In the genomic region with DNA sequence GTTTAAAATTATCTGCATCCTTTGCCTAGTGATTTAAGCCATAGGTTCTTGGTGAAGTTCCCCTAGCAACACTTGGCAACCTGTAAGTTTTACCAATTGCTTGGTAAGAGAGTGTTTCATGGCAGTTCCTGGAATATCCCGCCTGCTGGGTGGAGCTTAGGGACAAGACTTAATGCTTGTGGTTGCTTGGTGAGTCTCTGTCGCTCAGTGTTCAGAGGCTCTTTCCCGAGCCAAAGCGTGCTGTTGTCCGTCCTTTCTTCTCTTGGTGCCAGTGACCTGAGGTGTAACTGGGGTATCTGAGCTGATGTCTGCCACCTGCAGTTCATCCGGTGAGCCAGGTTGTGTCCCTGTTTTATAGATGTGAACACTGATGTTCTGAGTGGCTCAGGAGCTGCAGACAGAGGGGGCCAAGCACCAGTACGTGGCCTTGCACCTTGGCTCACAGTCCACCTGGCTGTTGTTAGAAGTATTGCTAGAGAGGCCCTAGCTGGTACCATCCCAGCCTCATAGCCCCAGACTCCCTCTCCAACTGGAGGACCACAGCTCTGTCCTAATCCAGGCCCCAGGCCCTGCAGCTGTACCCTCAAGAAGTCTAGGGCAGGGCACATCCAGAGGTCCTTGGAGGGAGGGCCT, we compare ENCODE assay signal across 10 cellular contexts. TPM values are rescaled to one million over a fixed set of nuclear protein-coding genes. Genes with fewer than 3 reads are reported as not detected.
DNase-seq lines count a peak whose midpoint lies in the region; ATAC-seq and TF ChIP-seq lines count a peak whose summit lies in the region.
"Had no signal": no experiment of that assay in that cellular context is flagged by ENCODE, and none has a peak within 500 bp of the region (broad histone marks: within the 10 kb centered on the region; RNA-seq: fewer than 3 reads in every experiment).

No MANE protein-coding gene starts in this region.

- peak; percentile 60 for DNase-seq in AG08395 (ENCODE audit: low spot score)
- DNase-seq in iPS DF 6.9 (ENCODE audit: low read depth, low spot score), result peak; percentile 48
- no peak for DNase-seq in CD14-positive monocyte (ENCODE audit: low spot score)
- DNase-seq in COR-L47 (lab: John Stamatoyannopoulos, UW), result no peak
- DNase-seq: left ventricle myocardium inferior had no signal

- no peaks in the 10 kb centered on the region for H3K9me3 ChIP-seq in iPS DF 6.9 (ENCODE audit: control insufficient read depth, insufficient read depth, low read length)
- H3K9me3 ChIP-seq: left ventricle myocardium inferior had no signal

- no peaks in the 10 kb centered on the region for H3K36me3 ChIP-seq in iPS DF 6.9 (ENCODE audit: control insufficient read depth, insufficient read depth, low read length)
- H3K36me3 ChIP-seq: left ventricle myocardium inferior had no signal

- peaks cover 1% of the 10 kb centered on the region; the same call in 1 of the 2 replicates for H3K4me1 ChIP-seq in iPS DF 6.9 (ENCODE audit: control insufficient read depth, insufficient read depth, low read length)

- no peak overlapping the region for H3K4me3 ChIP-seq in iPS DF 6.9 (ENCODE audit: low read length)
- H3K4me3 ChIP-seq: left ventricle myocardium inferior had no signal

- no peaks in the 10 kb centered on the region for H3K27me3 ChIP-seq in iPS DF 6.9 (ENCODE audit: control insufficient read depth, insufficient read depth, low read length)

- H3K27ac ChIP-seq in VCaP (no peak overlapping the region), iPS DF 6.9 (ENCODE audit: low read length) (no peak overlapping the region)

- H3K27ac Mint-ChIP-seq in CD14-positive monocyte, result peak overlapping the region in 1 of 7 donors; percentile 33

- no peaks in the 10 kb centered on the region for H3K27me3 Mint-ChIP-seq in CD14-positive monocyte (ENCODE audit: low read depth in 3 of 3)

- TF ChIP-seq POLR2A in GM18505 (IDR thresholded peaks at IDR 0.05; ENCODE audit: borderline replicate concordance, extremely low read depth, insufficient read depth, insufficient read length), result no peak

- H3K36me3 Mint-ChIP-seq in CD14-positive monocyte, result peaks cover 4 to 7% of the 10 kb centered on the region in 2 donors

- no CpG with 5 or more reads among the region's 7 CpGs for WGBS in iPS DF 6.9 (ENCODE audit: insufficient coverage, insufficient read length)

- peaks cover 0 to 2% (median 0%) of the 10 kb centered on the region in 7 donors for H3K9me3 Mint-ChIP-seq in CD14-positive monocyte

- TF ChIP-seq CTCF in GM12872 (IDR thresholded peaks at IDR 0.05; ENCODE audit: insufficient read depth, low read depth, low read length) (peak; percentile 40; the same call in 2 of the 3 replicates), VCaP (conservative IDR thresholded peaks at IDR 0.05) (0 out of 2 replicates have a peak, but pooled peaks have one; percentile 15), CD14-positive monocyte (IDR thresholded peaks at IDR 0.05) (no peak)

- intact Hi-C loops in CD14-positive monocyte (cut with micrococcal nuclease), result no loop called here

- no peak for ATAC-seq in GM18505 (IDR thresholded peaks at IDR 0.05; ENCODE audit: unreplicated experiment)
- no peak for ATAC-seq in HG03342 (IDR thresholded peaks at IDR 0.05; ENCODE audit: unreplicated experiment)
- ATAC-seq: Panc1 had no signal

- H3K4me3 Mint-ChIP-seq in CD14-positive monocyte, result no peak overlapping the region

- peaks cover 11% of the 10 kb centered on the region for H3K4me1 Mint-ChIP-seq in CD14-positive monocyte

RNA-seq across cellular contexts. Expression of gene PHF2, which starts 16.1 kb away (rescaled TPM):
- under 1 TPM; 0.40 to 0.97 TPM for polyA plus RNA-seq in CD14-positive monocyte

Comparison
In these comparisons a context has a peak if more than half of its experiments do, and no peak if none do; other contexts are left out.
1. DNase-seq: peak in AG08395 (single experiment) and iPS DF 6.9 (single experiment); none in CD14-positive monocyte (single experiment) and COR-L47 (single experiment).